Comparison of ENCODE assay signal across 8 cellular contexts in the genomic region with DNA sequence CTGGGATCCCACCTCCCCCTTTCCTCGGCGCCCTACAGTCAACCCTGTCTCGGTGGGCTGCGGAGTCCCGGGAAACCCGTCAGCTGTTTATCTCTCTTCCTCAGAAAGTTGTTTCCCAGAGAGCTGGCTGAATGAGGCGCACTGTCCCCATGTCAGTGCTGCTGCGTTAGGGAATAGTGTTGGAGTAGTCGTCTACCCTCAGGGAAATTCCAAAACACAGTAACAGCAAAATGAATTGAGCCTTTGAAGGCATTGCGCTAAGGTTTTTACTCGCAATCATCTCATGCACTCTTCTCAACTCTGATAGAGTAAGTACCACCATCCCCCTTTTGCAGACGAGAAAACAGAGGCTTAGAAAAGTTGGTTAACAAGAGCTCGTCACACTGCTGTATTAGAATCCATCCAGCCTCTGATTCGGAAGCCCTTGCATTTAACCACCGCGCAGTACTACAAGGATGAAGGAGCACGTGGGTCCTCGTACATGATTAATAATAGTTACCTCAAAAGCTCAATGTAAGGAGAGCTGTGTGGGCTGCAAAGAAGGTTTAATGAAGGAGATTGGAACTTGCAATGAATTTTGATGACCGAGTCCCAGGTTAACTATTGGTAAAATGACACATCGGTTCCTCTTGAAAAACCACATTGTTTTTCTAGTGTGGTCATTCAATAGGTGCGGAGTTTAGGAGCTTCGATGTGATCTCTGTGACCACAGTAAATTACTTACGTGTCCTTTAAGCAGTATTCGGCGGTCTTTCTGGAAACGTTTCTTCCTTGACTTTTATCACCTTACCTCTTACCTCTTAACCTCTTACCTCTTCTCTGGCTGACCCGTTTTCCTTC. TPM values are rescaled to one million over a fixed set of nuclear protein-coding genes. Genes with fewer than 3 reads are reported as not detected.
DNase-seq lines count a peak whose midpoint lies in the region; ATAC-seq and TF ChIP-seq lines count a peak whose summit lies in the region.

No MANE protein-coding gene starts in this region.

- no peak overlapping the region for H3K9ac ChIP-seq in parathyroid adenoma

- peak overlapping the region; percentile 79 for H3K4me3 ChIP-seq in parathyroid adenoma (ENCODE audit: low read depth, low read length)

- no peaks in the 10 kb centered on the region for H3K9me3 Mint-ChIP-seq in IgD-negative memory B cell
- H3K9me3 Mint-ChIP-seq in activated T-cell treated with anti-CD3 and anti-CD28 coated beads, Interleukin-2, amount 50 U/mL, for 72 hours: no peaks in the 10 kb centered on the region

- TF ChIP-seq CTCF in parathyroid adenoma (IDR thresholded peaks at IDR 0.05): no peak

- H2AFZ ChIP-seq in parathyroid adenoma: peak overlapping the region; percentile 95

- peaks cover 4% of the 10 kb centered on the region for H3K4me1 ChIP-seq in parathyroid adenoma

- no peaks in the 10 kb centered on the region for H3K27me3 ChIP-seq in parathyroid adenoma (ENCODE audit: control insufficient read depth, insufficient read depth, low read length)

- H3K4me3 Mint-ChIP-seq in IgD-negative memory B cell: peak overlapping the region; percentile 91 to 96 (median 95)
- H3K4me3 Mint-ChIP-seq in activated T-cell treated with anti-CD3 and anti-CD28 coated beads, Interleukin-2, amount 50 U/mL, for 72 hours: peak overlapping the region; percentile 96 to 100

- DNase-seq in DMS53 (lab: John Stamatoyannopoulos, UW) (peak; percentile 73), germinal center (ENCODE audit: low spot score) (peak; percentile 17), NCI-H128 (lab: John Stamatoyannopoulos, UW; ENCODE audit: unreplicated experiment) (no peak)
- peak; percentile 14 to 22 for DNase-seq in activated T-cell treated with anti-CD3 and anti-CD28 coated beads, Interleukin-2, amount 50 U/mL, for 72 hours

- H3K27ac ChIP-seq in parathyroid adenoma: peak overlapping the region; percentile 68

- peak overlapping the region; percentile 83 to 95 (median 86) for H3K27ac Mint-ChIP-seq in IgD-negative memory B cell
- H3K27ac Mint-ChIP-seq in activated T-cell treated with anti-CD3 and anti-CD28 coated beads, Interleukin-2, amount 50 U/mL, for 72 hours: peak overlapping the region; percentile 90

- peaks cover 26 to 27% (median 27%) of the 10 kb centered on the region in 3 donors for H3K4me1 Mint-ChIP-seq in IgD-negative memory B cell
- peaks cover 42% of the 10 kb centered on the region for H3K4me1 Mint-ChIP-seq in activated T-cell treated with anti-CD3 and anti-CD28 coated beads, Interleukin-2, amount 50 U/mL, for 72 hours (ENCODE audit: low read depth)

- ATAC-seq in GM19452 (IDR thresholded peaks at IDR 0.05; ENCODE audit: unreplicated experiment): peak; percentile 1
- ATAC-seq in activated T-cell treated with anti-CD3 and anti-CD28 coated beads, Interleukin-2, amount 50 U/mL, for 72 hours (replicated peaks in 1 of 2): peak in 1 of 2 donors; percentile 0
- ATAC-seq in HG03457 (IDR thresholded peaks at IDR 0.05; ENCODE audit: unreplicated experiment): no peak

- H3K79me2 ChIP-seq in parathyroid adenoma: no peaks in the 10 kb centered on the region

- H3K27me3 Mint-ChIP-seq in IgD-negative memory B cell: no peaks in the 10 kb centered on the region
- H3K27me3 Mint-ChIP-seq in activated T-cell treated with anti-CD3 and anti-CD28 coated beads, Interleukin-2, amount 50 U/mL, for 72 hours (ENCODE audit: low read depth): peaks cover 11% of the 10 kb centered on the region

- no peaks in the 10 kb centered on the region for H3K9me3 ChIP-seq in parathyroid adenoma (ENCODE audit: control insufficient read depth, low read length)

- H3K4me2 ChIP-seq in parathyroid adenoma (ENCODE audit: low read length): peak overlapping the region; percentile 79

- H3K36me3 ChIP-seq in parathyroid adenoma (ENCODE audit: control insufficient read depth, insufficient read depth, low read length): no peaks in the 10 kb centered on the region

- H3K36me3 Mint-ChIP-seq in IgD-negative memory B cell: no peaks in the 10 kb centered on the region
- peaks cover 3 to 5% of the 10 kb centered on the region in 2 donors for H3K36me3 Mint-ChIP-seq in activated T-cell treated with anti-CD3 and anti-CD28 coated beads, Interleukin-2, amount 50 U/mL, for 72 hours (ENCODE audit: insufficient read depth in 2 of 2)

RNA-seq across cellular contexts. Expression of a gene that starts 0.8 kb away (rescaled TPM):
- 7.9 TPM for polyA plus RNA-seq in IgD-negative memory B cell
- total RNA-seq in activated T-cell treated with anti-CD3 and anti-CD28 coated beads, Interleukin-2, amount 50 U/mL, for 72 hours: 10 to 100 TPM; 28.3 to 28.4 TPM
